ENCODE assay signal across 1 cellular context in the genomic region with DNA sequence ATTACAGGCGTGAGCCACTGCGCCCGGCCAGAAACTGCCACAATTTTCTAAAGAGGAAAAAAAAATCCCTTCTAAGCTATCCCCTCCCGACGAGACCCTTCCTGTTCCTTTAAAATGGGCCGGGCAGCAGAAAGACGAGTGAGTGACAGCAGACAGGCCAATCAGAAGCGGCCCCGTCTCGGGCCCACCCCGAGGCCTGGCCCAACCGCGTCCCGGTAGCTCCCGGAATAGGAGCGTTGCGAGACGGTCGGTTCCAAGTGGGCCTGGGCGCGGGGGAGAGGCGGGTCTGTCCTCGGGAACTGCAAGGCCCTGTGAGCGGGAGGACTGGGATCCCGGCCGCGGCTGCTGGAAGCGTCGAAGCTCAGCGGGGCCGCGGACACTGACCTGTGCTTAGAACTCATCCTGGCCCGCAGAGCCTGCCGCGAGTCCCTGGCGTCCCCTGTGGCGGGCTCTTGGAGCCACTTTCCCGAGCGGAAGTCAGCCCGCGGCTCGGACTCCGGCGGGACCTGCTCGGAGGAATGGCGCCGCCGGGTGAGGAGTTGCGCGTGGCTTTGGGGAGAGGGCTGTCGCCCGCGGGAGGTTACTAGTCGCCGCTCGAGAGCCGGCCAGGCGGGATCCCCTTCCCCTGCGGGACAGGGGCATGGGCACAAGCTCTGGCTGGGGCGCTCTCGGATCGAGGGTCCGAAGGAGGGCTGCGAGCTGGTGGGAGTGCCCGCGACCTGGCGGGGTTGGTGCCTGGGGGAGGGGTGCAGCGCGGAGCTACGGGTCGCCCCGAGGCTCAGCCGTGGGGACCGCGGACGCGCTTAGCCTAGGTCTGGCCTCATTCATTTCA.
A peak's percentile ranks its signal among the peaks of the same experiment; 100 is the strongest.
TF ChIP-seq lines count a peak whose summit lies in the region.

A gene (minus strand): TSS at position 710 of the 832 bp plus-strand sequence.
A gene (plus strand): TSS at position 492 of the 832 bp plus-strand sequence. CDS start 27 bp downstream, at position 519.

TF ChIP-seq in SK-N-SH, 30 proteins besides CTCF, POLR2A, EP300 and RAD21 (continued from another document):
- TF ChIP-seq, protein P1, sequence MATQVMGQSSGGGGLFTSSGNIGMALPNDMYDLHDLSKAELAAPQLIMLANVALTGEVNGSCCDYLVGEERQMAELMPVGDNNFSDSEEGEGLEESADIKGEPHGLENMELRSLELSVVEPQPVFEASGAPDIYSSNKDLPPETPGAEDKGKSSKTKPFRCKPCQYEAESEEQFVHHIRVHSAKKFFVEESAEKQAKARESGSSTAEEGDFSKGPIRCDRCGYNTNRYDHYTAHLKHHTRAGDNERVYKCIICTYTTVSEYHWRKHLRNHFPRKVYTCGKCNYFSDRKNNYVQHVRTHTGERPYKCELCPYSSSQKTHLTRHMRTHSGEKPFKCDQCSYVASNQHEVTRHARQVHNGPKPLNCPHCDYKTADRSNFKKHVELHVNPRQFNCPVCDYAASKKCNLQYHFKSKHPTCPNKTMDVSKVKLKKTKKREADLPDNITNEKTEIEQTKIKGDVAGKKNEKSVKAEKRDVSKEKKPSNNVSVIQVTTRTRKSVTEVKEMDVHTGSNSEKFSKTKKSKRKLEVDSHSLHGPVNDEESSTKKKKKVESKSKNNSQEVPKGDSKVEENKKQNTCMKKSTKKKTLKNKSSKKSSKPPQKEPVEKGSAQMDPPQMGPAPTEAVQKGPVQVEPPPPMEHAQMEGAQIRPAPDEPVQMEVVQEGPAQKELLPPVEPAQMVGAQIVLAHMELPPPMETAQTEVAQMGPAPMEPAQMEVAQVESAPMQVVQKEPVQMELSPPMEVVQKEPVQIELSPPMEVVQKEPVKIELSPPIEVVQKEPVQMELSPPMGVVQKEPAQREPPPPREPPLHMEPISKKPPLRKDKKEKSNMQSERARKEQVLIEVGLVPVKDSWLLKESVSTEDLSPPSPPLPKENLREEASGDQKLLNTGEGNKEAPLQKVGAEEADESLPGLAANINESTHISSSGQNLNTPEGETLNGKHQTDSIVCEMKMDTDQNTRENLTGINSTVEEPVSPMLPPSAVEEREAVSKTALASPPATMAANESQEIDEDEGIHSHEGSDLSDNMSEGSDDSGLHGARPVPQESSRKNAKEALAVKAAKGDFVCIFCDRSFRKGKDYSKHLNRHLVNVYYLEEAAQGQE (IDR thresholded peaks at IDR 0.05; ENCODE audit: low read depth, low read length) = no peak
- TF ChIP-seq NFIC (IDR thresholded peaks at IDR 0.05; ENCODE audit: borderline replicate concordance) (no peak), TCF12 (IDR thresholded peaks at IDR 0.05) (no peak), YY1 (IDR thresholded peaks at IDR 0.05; ENCODE audit: low read depth) (peak; percentile 86)
- TF ChIP-seq, protein P2, sequence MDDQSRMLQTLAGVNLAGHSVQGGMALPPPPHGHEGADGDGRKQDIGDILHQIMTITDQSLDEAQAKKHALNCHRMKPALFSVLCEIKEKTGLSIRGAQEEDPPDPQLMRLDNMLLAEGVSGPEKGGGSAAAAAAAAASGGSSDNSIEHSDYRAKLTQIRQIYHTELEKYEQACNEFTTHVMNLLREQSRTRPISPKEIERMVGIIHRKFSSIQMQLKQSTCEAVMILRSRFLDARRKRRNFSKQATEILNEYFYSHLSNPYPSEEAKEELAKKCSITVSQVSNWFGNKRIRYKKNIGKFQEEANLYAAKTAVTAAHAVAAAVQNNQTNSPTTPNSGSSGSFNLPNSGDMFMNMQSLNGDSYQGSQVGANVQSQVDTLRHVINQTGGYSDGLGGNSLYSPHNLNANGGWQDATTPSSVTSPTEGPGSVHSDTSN (IDR thresholded peaks at IDR 0.05) = peak; percentile 100
TF ChIP-seq in SK-N-SH: peak in this region for 13.
